Comparison of ENCODE assay signal across 8 cellular contexts in the genomic region with DNA sequence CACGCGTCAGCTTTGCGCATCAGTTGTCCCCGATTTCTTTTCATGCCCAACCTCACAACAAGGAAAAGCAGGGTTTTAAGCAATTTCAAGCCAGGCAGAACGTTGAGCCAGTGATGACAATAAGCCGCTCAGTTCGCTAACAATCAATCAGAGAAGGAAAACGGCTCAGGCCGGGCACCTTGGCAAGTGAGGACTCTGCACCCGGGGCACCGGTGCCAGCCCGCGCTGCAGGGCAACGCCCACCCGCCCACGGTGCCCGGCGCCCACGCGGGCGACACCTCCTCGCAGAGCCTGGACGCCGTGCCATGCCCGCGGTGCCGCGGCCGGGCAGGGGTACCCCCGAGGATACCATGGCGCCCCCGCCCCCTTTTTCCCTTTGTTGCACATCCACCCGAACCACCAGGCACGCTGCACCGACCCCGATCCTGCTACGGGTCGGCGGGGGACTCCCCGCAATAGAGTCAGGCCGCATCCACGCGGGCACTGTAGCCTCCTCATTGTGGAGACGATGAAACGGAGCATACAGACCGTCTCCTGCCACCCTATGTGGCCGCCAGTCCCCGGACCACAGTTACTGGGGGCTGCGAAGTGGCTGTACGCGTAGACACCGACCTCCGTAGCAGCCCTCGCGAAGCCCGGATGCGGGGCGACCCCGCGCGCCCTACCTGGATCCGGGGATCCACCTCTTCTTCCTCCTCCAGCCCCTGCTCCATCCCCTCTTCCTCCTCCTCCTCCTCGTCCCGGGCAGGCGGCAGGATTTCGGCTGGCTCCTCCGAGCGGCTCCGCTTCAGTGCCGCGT. TPM values are rescaled to one million over a fixed set of nuclear protein-coding genes. Genes with fewer than 3 reads are reported as not detected.
DNase-seq lines count a peak whose midpoint lies in the region; TF ChIP-seq lines count a peak whose summit lies in the region.

No MANE protein-coding gene starts in this region.

- no peaks in the 10 kb centered on the region for H3K9me2 ChIP-seq in OCI-LY1 (ENCODE audit: low read depth, low read length)

- H3K36me3 ChIP-seq in HEK293 (ENCODE audit: control insufficient read depth in 2 of 2, insufficient read depth in 1 of 2, low read length in 2 of 2) = no peaks in the 10 kb centered on the region
- H3K36me3 ChIP-seq in OCI-LY1 (ENCODE audit: insufficient read depth, low read length) = no peaks in the 10 kb centered on the region
- H3K36me3 ChIP-seq in cardiac muscle cell = no peaks in the 10 kb centered on the region

- H3K9me3 ChIP-seq in HEK293 (ENCODE audit: control insufficient read depth, insufficient read depth, low read depth, low read length) (no peaks in the 10 kb centered on the region), OCI-LY1 (ENCODE audit: low read length) (no peaks in the 10 kb centered on the region), cardiac muscle cell (ENCODE audit: low read depth) (no peaks in the 10 kb centered on the region)

- H3K4me1 ChIP-seq in HEK293 (ENCODE audit: control insufficient read depth, insufficient read depth, low read length) (peaks cover 14% of the 10 kb centered on the region), OCI-LY1 (ENCODE audit: insufficient read depth, low read length, severe bottlenecking) (peaks cover 31% of the 10 kb centered on the region), cardiac muscle cell (ENCODE audit: low read depth) (peaks cover 16% of the 10 kb centered on the region)

- peak overlapping the region; percentile 51 for H3K9ac ChIP-seq in OCI-LY1 (ENCODE audit: low read length)

- TF ChIP-seq CTCF in HEK293 (tag by site-specific recombination; IDR thresholded peaks at IDR 0.05) (0 out of 2 replicates have a peak, but pooled peaks have one; percentile 18), OCI-LY1 (IDR thresholded peaks at IDR 0.05; ENCODE audit: low read length) (no peak), cardiac muscle cell (IDR thresholded peaks at IDR 0.05; ENCODE audit: low read depth, low read length) (no peak)

- H3K4me3 ChIP-seq in HEK293 (ENCODE audit: low read depth, low read length) = peak overlapping the region; percentile 79
- H3K4me3 ChIP-seq in OCI-LY1 (ENCODE audit: low read depth, low read length, poor library complexity, severe bottlenecking) = peak overlapping the region; percentile 77
- peak overlapping the region; percentile 80 for H3K4me3 ChIP-seq in cardiac muscle cell

- no peaks in the 10 kb centered on the region for H3K79me2 ChIP-seq in OCI-LY1 (ENCODE audit: insufficient read depth, low read length)

- intact Hi-C loops in posterior cingulate gyrus (cut with DNase I) = loop anchor here (1.0 kb wide), 1 partner anchor 64 kb away; no protein-coding TSS in a partner anchor

- H3K27me3 ChIP-seq in OCI-LY1 (ENCODE audit: insufficient read depth, low read length) (no peaks in the 10 kb centered on the region), cardiac muscle cell (no peaks in the 10 kb centered on the region)

- no peaks in the 10 kb centered on the region for H3F3A ChIP-seq in OCI-LY1 (ENCODE audit: insufficient read depth, low read length)

- peak; percentile 51 for DNase-seq in GM03348 (ENCODE audit: low spot score)
- peak; percentile 33 for DNase-seq in activated gamma-delta T cell treated with Interleukin-2 at 50 U/mL for 16 hours
- no peak for DNase-seq in cardiac muscle cell (ENCODE audit: low read depth in 1 of 2, low spot score in 1 of 2)
- peak in 7 of 10 donors; percentile 27 to 89 (median 35) for DNase-seq in posterior cingulate gyrus
- DNase-seq in NCI-H2107 (lab: John Stamatoyannopoulos, UW) = no peak
- DNase-seq in NCI-H1436 (lab: John Stamatoyannopoulos, UW) = no peak

- peak overlapping the region; percentile 96 for H3K4me2 ChIP-seq in OCI-LY1 (ENCODE audit: low read length)

- POLR2A ChIA-PET in HEK293 (lab: Yijun Ruan, JAX) = interaction anchor here (0.9 to 1.6 kb wide), 6 partner anchors 9 to 233 kb away, joined by 3 to 10 read pairs (median 3); partner anchors contain the start of gene RBSN

- no peaks in the 10 kb centered on the region for H4K20me1 ChIP-seq in OCI-LY1 (ENCODE audit: insufficient read depth, low read length)

- H3K27ac ChIP-seq in HEK293 (ENCODE audit: extremely low read depth, low read depth, low read length) = peak overlapping the region; percentile 24; the same call in 1 of the 2 replicates
- H3K27ac ChIP-seq in OCI-LY1 (ENCODE audit: low read depth, low read length, poor library complexity, severe bottlenecking) = no peak overlapping the region
- no peak overlapping the region for H3K27ac ChIP-seq in cardiac muscle cell

- CTCF ChIA-PET in HEK293 (lab: Yijun Ruan, JAX) = interaction anchor here (0.6 to 4.3 kb wide), 24 partner anchors 11 to 1207 kb away, joined by 3 to 47 read pairs (median 4); partner anchors contain the start of gene CHCHD4

- no peak overlapping the region for H2AFZ ChIP-seq in OCI-LY1 (ENCODE audit: low read length)

TF ChIP-seq in HEK293, 187 proteins besides CTCF, POLR2A, EP300 and RAD21 (continues in another document):
- TF ChIP-seq ZNF366 (tag by site-specific recombination; conservative IDR thresholded peaks at IDR 0.05) (peak; percentile 78), ZNF24 (tag by site-specific recombination; IDR thresholded peaks at IDR 0.05) (peak; percentile 19; the same call in 1 of the 2 replicates), ZFP37 (tag by site-specific recombination; IDR thresholded peaks at IDR 0.05) (no peak), ZNF600 (tag by site-specific recombination; IDR thresholded peaks at IDR 0.05) (peak; percentile 17; the same call in 1 of the 2 replicates), OVOL3 (tag by site-specific recombination; IDR thresholded peaks at IDR 0.05) (no peak), ZNF571 (tag by site-specific recombination; IDR thresholded peaks at IDR 0.05) (no peak), ZNF624 (tag by site-specific recombination; IDR thresholded peaks at IDR 0.05) (no peak), ZNF558 (tag by site-specific recombination; IDR thresholded peaks at IDR 0.05) (no peak), SP3 (tag by site-specific recombination; IDR thresholded peaks at IDR 0.05) (no peak), ZSCAN4 (tag by site-specific recombination; IDR thresholded peaks at IDR 0.05) (no peak), GLI4 (tag by site-specific recombination; IDR thresholded peaks at IDR 0.05) (no peak), ZNF391 (tag by site-specific recombination; IDR thresholded peaks at IDR 0.05; ENCODE audit: borderline replicate concordance, low read depth) (peak; percentile 17; the same call in 1 of the 2 replicates), ZBTB1 (tag by site-specific recombination; IDR thresholded peaks at IDR 0.05) (no peak), ZNF843 (tag by site-specific recombination; IDR thresholded peaks at IDR 0.05) (no peak)
- TF ChIP-seq, protein P1, sequence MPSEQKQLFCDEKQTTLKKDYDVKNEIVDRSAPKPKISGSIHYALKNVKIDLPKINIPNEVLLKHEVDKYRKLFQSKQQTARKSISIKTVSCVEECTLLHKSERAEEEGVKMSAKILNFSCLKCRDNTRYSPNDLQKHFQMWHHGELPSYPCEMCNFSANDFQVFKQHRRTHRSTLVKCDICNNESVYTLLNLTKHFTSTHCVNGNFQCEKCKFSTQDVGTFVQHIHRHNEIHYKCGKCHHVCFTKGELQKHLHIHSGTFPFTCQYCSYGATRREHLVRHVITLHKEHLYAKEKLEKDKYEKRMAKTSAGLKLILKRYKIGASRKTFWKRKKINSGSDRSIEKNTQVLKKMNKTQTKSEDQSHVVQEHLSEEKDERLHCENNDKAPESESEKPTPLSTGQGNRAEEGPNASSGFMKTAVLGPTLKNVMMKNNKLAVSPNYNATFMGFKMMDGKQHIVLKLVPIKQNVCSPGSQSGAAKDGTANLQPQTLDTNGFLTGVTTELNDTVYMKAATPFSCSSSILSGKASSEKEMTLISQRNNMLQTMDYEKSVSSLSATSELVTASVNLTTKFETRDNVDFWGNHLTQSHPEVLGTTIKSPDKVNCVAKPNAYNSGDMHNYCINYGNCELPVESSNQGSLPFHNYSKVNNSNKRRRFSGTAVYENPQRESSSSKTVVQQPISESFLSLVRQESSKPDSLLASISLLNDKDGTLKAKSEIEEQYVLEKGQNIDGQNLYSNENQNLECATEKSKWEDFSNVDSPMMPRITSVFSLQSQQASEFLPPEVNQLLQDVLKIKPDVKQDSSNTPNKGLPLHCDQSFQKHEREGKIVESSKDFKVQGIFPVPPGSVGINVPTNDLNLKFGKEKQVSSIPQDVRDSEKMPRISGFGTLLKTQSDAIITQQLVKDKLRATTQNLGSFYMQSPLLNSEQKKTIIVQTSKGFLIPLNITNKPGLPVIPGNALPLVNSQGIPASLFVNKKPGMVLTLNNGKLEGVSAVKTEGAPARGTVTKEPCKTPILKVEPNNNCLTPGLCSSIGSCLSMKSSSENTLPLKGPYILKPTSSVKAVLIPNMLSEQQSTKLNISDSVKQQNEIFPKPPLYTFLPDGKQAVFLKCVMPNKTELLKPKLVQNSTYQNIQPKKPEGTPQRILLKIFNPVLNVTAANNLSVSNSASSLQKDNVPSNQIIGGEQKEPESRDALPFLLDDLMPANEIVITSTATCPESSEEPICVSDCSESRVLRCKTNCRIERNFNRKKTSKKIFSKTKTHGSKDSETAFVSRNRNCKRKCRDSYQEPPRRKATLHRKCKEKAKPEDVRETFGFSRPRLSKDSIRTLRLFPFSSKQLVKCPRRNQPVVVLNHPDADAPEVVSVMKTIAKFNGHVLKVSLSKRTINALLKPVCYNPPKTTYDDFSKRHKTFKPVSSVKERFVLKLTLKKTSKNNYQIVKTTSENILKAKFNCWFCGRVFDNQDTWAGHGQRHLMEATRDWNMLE (tag by site-specific recombination; conservative IDR thresholded peaks at IDR 0.05; ENCODE audit: low read depth) = no peak

RNA-seq across cellular contexts. Expression of gene SH3BP5, which starts 0.6 kb away (rescaled TPM):
- total RNA-seq in cardiac muscle cell = 17.2 and 18.5 TPM in 2 replicates
- 10.6 and 11.1 TPM in 2 replicates for polyA plus RNA-seq in cardiac muscle cell

Comparison
In these comparisons a context has a peak if more than half of its experiments do, and no peak if none do; other contexts are left out.
1. DNase-seq: peak in GM03348 (single experiment), activated gamma-delta T cell treated with Interleukin-2 at 50 U/mL for 16 hours (single experiment) and posterior cingulate gyrus (7 of 10); none in cardiac muscle cell (0 of 2), NCI-H2107 (single experiment) and NCI-H1436 (single experiment).
2. Peak in every context shown above with its lines, with median percentiles within 50 percentile points of each other: H3K4me3 ChIP-seq.